ENCODE assay signal across 8 cellular contexts in the genomic region with DNA sequence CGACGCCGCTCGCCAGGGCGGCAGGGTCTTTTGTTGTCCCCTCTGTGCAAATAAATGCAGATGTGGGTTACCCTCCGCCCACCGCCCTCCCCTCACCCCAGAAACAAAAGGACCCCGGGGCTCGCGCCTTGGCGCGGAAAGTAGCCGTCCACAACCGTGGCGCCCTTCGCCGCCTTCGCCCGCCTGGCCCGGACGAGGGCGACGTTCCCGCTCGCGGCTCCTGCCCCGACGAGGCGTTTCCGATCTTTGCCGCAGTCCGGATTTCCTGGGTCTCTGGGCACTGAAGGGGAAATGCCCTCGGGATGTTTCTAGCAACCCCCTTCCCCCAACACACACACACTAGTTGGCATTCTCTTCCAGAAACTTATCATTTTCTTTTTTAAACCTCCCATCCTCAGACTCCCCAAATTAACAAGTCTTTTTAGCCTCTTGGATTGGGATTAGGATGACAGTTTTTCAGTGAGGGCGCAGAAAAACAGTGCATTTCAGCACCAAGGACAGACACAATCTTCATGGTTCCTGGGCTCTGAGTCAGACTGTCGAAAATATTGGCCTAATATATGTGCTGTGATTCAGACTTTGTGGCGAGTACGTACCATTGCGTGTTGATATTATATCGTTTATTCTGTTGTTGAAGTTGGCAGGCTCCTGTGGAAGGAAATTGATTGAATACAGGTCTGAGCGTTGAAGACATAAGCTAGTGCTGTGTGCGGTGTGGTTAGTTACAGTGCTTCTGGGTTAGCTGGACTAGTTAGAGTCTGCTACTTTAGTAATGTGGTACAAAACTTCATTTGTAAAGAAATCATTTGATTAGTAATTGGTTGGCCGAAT. TPM values are rescaled to one million over a fixed set of nuclear protein-coding genes. Genes with fewer than 3 reads are reported as not detected.
A peak's percentile ranks its signal among the peaks of the same experiment; 100 is the strongest.
DNase-seq lines count a peak whose midpoint lies in the region; ATAC-seq and TF ChIP-seq lines count a peak whose summit lies in the region.

No MANE protein-coding gene starts in this region.

- peak overlapping the region; percentile 99 for H2AFZ ChIP-seq in neuronal stem cell (ENCODE audit: low read length)

- POLR2A ChIA-PET in A673 (lab: Charles Lee; ENCODE audit: low non-redundant PET) (no interaction called here), HEK293 (lab: Yijun Ruan, JAX) (no interaction called here)

- no peak overlapping the region for H4K91ac ChIP-seq in neuronal stem cell (ENCODE audit: low read depth, low read length, poor library complexity)

- no peak overlapping the region for H3K27ac ChIP-seq in A673 (ENCODE audit: low read depth, low read length, poor library complexity, severe bottlenecking)
- no peak overlapping the region for H3K27ac ChIP-seq in HEK293 (ENCODE audit: extremely low read depth, low read depth, low read length)
- H3K27ac ChIP-seq in neuronal stem cell (replicated peaks; ENCODE audit: low read length): peak overlapping the region; percentile 77

- H3K36me3 ChIP-seq in A673 (ENCODE audit: insufficient read depth, low read length, poor library complexity, severe bottlenecking): no peaks in the 10 kb centered on the region
- no peaks in the 10 kb centered on the region for H3K36me3 ChIP-seq in HEK293 (ENCODE audit: control insufficient read depth in 2 of 2, insufficient read depth in 1 of 2, low read length in 2 of 2)
- H3K36me3 ChIP-seq in neuronal stem cell (replicated peaks in 1 of 2; ENCODE audit: control insufficient read depth in 2 of 2, insufficient read depth in 2 of 2, low read length in 2 of 2): no peaks in the 10 kb centered on the region

- H3K23ac ChIP-seq in neuronal stem cell (ENCODE audit: low read depth, low read length, poor library complexity): no peak overlapping the region

- H2BK5ac ChIP-seq in neuronal stem cell (ENCODE audit: low read length): peak overlapping the region; percentile 46

- H3K4me1 ChIP-seq in A673 (ENCODE audit: insufficient read depth, low read length, poor library complexity, severe bottlenecking) (no peaks in the 10 kb centered on the region), HEK293 (ENCODE audit: control insufficient read depth, insufficient read depth, low read length) (peaks cover 3% of the 10 kb centered on the region; the same call in 1 of the 2 replicates), neuronal stem cell (ENCODE audit: control insufficient read depth in 2 of 2, insufficient read depth in 1 of 2, low read depth in 1 of 2, low read length in 2 of 2) (peaks cover 2 to 5% of the 10 kb centered on the region in 2 donors)

- no TSS peak for BruUV-seq in A673 (replicated peaks; lab: Mats Ljungman, UMichigan)

- H3K18ac ChIP-seq in neuronal stem cell (ENCODE audit: low read length): peak overlapping the region; percentile 99

- no peak overlapping the region for H2BK120ac ChIP-seq in neuronal stem cell (ENCODE audit: low read depth, low read length)

- H3K9me3 ChIP-seq in A673 (ENCODE audit: low read depth, low read length, poor library complexity, severe bottlenecking): no peaks in the 10 kb centered on the region
- H3K9me3 ChIP-seq in HEK293 (ENCODE audit: control insufficient read depth, insufficient read depth, low read depth, low read length): no peaks in the 10 kb centered on the region
- peaks cover 0 to 2% of the 10 kb centered on the region in 2 donors for H3K9me3 ChIP-seq in neuronal stem cell (replicated peaks in 1 of 2; ENCODE audit: control insufficient read depth in 2 of 2, insufficient read depth in 1 of 2, low read depth in 1 of 2, low read length in 2 of 2)

- CTCF ChIA-PET in A673 (lab: Charles Lee) (no interaction called here), HEK293 (lab: Yijun Ruan, JAX) (interaction anchor here (1.8 kb wide), 1 partner anchor 225 kb away, joined by 8 read pairs; no protein-coding TSS in a partner anchor)

- ATAC-seq in GM18502 (IDR thresholded peaks at IDR 0.05; ENCODE audit: poor library complexity, unreplicated experiment): no peak

- H2AK5ac ChIP-seq in neuronal stem cell (ENCODE audit: low read depth, low read length): no peak overlapping the region

- no peak overlapping the region for H2BK12ac ChIP-seq in neuronal stem cell (ENCODE audit: low read length)

- no CpG with 5 or more reads among the region's 42 CpGs for WGBS in neuronal stem cell (ENCODE audit: extremely low coverage in 2 of 2, insufficient read length in 2 of 2, insufficient replicate concordance in 1 of 2), 2 donors

- H3K14ac ChIP-seq in neuronal stem cell (ENCODE audit: low read length): no peak overlapping the region

- H3K4ac ChIP-seq in neuronal stem cell (ENCODE audit: low read length): no peak overlapping the region

- peak overlapping the region; percentile 82 for H3K9ac ChIP-seq in neuronal stem cell (ENCODE audit: low read depth, low read length, poor library complexity)

- H2BK15ac ChIP-seq in neuronal stem cell (ENCODE audit: low read length): peak overlapping the region; percentile 78

- in situ Hi-C loops in SK-MEL-5 (cut with HindIII; ENCODE audit: low pct_unique_long_range_greater_than_20kb, low sequenced_read_pairs): no loop called here

- H3K27me3 ChIP-seq in A673 (replicated peaks; ENCODE audit: insufficient read depth, low read depth, low read length, poor library complexity) (peaks cover 59% of the 10 kb centered on the region), neuronal stem cell (ENCODE audit: control insufficient read depth in 3 of 3, insufficient read depth in 3 of 3, low read depth in 1 of 3, low read length in 3 of 3) (peaks cover 0 to 52% (median 0%) of the 10 kb centered on the region in 3 experiments)

- H4K8ac ChIP-seq in neuronal stem cell (ENCODE audit: low read depth, low read length): no peak overlapping the region

- peak overlapping the region; percentile 81 for H3K4me2 ChIP-seq in neuronal stem cell (ENCODE audit: insufficient read depth, low read length, poor library complexity, severe bottlenecking)

- no peaks in the 10 kb centered on the region for H3K79me1 ChIP-seq in neuronal stem cell (ENCODE audit: low read depth, low read length)

- intact Hi-C loops in A673 (cut with micrococcal nuclease; ENCODE audit: unreplicated experiment): no loop called here

- TF ChIP-seq CTCF in A673 (conservative IDR thresholded peaks at IDR 0.05; ENCODE audit: low read depth, low read length) (no peak), HEK293 (tag by site-specific recombination; IDR thresholded peaks at IDR 0.05) (no peak), fibroblast of the aortic adventitia (IDR thresholded peaks at IDR 0.05; ENCODE audit: insufficient read depth, low read length) (no peak)

- H3K4me3 ChIP-seq in A673 (ENCODE audit: low read depth, low read length, poor library complexity, severe bottlenecking): peak overlapping the region; percentile 27
- peak overlapping the region; percentile 43 for H3K4me3 ChIP-seq in HEK293 (ENCODE audit: low read depth, low read length)
- H3K4me3 ChIP-seq in fibroblast of the aortic adventitia (ENCODE audit: low read depth, low read length): no peak overlapping the region
- peak overlapping the region; percentile 47 to 83 for H3K4me3 ChIP-seq in neuronal stem cell (ENCODE audit: low read length in 2 of 2)

- peak; percentile 67 for DNase-seq in A673 (ENCODE audit: low spot score)
- peak; percentile 26 for DNase-seq in SK-MEL-5 (ENCODE audit: low read depth, low spot score)
- DNase-seq in fibroblast of the aortic adventitia (ENCODE audit: low read depth): peak; percentile 85
- DNase-seq in neuronal stem cell (ENCODE audit: low spot score): peak; percentile 75
- no peak for DNase-seq in 8988T
- DNase-seq in activated gamma-delta T cell treated with Interleukin-2 at 50 U/mL for 16 hours: no peak

TF ChIP-seq in HEK293, 187 proteins besides CTCF, POLR2A, EP300 and RAD21 (continues in another document):
- TF ChIP-seq GLIS2 (tag by site-specific recombination; IDR thresholded peaks at IDR 0.05): no peak
- TF ChIP-seq, protein P1, sequence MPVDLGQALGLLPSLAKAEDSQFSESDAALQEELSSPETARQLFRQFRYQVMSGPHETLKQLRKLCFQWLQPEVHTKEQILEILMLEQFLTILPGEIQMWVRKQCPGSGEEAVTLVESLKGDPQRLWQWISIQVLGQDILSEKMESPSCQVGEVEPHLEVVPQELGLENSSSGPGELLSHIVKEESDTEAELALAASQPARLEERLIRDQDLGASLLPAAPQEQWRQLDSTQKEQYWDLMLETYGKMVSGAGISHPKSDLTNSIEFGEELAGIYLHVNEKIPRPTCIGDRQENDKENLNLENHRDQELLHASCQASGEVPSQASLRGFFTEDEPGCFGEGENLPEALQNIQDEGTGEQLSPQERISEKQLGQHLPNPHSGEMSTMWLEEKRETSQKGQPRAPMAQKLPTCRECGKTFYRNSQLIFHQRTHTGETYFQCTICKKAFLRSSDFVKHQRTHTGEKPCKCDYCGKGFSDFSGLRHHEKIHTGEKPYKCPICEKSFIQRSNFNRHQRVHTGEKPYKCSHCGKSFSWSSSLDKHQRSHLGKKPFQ (tag by site-specific recombination; IDR thresholded peaks at IDR 0.05): no peak
- TF ChIP-seq, protein P2, sequence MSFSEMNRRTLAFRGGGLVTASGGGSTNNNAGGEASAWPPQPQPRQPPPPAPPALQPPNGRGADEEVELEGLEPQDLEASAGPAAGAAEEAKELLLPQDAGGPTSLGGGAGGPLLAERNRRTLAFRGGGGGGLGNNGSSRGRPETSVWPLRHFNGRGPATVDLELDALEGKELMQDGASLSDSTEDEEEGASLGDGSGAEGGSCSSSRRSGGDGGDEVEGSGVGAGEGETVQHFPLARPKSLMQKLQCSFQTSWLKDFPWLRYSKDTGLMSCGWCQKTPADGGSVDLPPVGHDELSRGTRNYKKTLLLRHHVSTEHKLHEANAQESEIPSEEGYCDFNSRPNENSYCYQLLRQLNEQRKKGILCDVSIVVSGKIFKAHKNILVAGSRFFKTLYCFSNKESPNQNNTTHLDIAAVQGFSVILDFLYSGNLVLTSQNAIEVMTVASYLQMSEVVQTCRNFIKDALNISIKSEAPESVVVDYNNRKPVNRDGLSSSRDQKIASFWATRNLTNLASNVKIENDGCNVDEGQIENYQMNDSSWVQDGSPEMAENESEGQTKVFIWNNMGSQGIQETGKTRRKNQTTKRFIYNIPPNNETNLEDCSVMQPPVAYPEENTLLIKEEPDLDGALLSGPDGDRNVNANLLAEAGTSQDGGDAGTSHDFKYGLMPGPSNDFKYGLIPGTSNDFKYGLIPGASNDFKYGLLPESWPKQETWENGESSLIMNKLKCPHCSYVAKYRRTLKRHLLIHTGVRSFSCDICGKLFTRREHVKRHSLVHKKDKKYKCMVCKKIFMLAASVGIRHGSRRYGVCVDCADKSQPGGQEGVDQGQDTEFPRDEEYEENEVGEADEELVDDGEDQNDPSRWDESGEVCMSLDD (tag by site-specific recombination; IDR thresholded peaks at IDR 0.05): peak; percentile 3; the same call in 1 of the 2 replicates
- no peak for TF ChIP-seq ZNF2 (tag by site-specific recombination; IDR thresholded peaks at IDR 0.05)

RNA-seq across cellular contexts. Expression of a gene that starts 0.8 kb away (rescaled TPM):
- 0.33 and 0.97 TPM in 2 replicates for total RNA-seq in A673 (2021)
- total RNA-seq in SK-MEL-5 (2014; rRNA removed; shearing (Covaris generic)): 3.2 and 4.3 TPM in 2 replicates
- polyA plus RNA-seq in SK-MEL-5 (2015; cell fraction: cytosol; rRNA removed): 0.25 and 0.54 TPM in 2 replicates
- polyA plus RNA-seq in SK-MEL-5 (2015; cell fraction: nucleus; rRNA removed): 0.14 TPM in 1 of 2 replicates, not detected in the other
- not detected in 2 replicates for total RNA-seq in fibroblast of the aortic adventitia (ENCODE audit: low replicate concordance)
- polyA plus RNA-seq in neuronal stem cell (2013, experiment 1 of 2): 7.9 TPM
- 8.0 TPM for polyA plus RNA-seq in neuronal stem cell (2013, experiment 2 of 2)

Comparison
In these comparisons a context has a peak if more than half of its experiments do, and no peak if none do; other contexts are left out.
1. DNase-seq: peak in A673 (single experiment), SK-MEL-5 (single experiment), fibroblast of the aortic adventitia (single experiment) and neuronal stem cell (single experiment); none in 8988T (single experiment) and activated gamma-delta T cell treated with Interleukin-2 at 50 U/mL for 16 hours (single experiment).